In the genomic region with DNA sequence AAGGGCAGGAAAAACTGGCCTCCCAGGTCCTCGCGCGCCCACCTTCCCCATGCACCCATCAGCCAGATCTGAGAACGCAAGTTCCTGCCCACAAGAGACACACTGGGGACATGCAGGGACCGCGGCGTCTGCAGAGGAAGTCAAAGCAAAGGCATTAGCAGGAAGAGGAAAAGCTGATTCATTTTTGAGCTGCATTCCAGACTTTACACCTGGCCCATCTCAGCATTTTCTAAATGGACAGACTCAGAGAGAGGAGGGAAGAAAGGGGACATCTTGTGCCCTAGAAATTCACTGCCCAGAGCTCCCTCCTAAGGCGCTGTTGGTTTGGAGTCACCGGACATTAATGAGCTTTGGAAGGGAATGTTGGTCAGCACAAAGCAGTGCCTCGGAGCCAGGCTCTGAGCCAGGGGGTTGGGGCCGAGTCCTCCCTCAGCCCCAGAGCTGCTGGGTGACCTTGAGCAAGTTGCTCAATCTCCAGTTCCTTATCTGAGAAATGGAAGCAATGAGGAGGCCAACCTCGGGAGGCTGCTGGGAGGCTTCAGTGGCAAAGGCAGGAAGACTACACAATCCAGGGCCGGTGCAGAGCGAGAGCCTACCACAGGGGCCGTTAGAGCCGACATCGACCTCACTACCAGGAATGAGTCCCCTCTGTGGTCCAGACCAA, we compare ENCODE assay signal across 25 cellular contexts.
A peak's percentile ranks its signal among the peaks of the same experiment; 100 is the strongest.
DNase-seq lines count a peak whose midpoint lies in the region; ATAC-seq, FAIRE-seq and TF ChIP-seq lines count a peak whose summit lies in the region.
"Had no signal": no experiment of that assay in that cellular context is flagged by ENCODE, and none has a peak within 500 bp of the region (broad histone marks: within the 10 kb centered on the region; RNA-seq: fewer than 3 reads in every experiment).

No MANE protein-coding gene starts in this region.

- no peaks in the 10 kb centered on the region for H3K27me3 ChIP-seq in pancreas
- H3K27me3 ChIP-seq in mesendoderm (ENCODE audit: insufficient read depth, low read length, poor library complexity): no peaks in the 10 kb centered on the region
- H3K27me3 ChIP-seq: foreskin keratinocyte, vagina had no signal

- no peak overlapping the region for H2AK5ac ChIP-seq in mesendoderm (ENCODE audit: low read length)

- no peak overlapping the region for H2BK120ac ChIP-seq in mesendoderm (ENCODE audit: low read depth, low read length)

- DNase-seq in SIG-M5 treated with dmso at 0.1 percent for 504 hours (lab: John Stamatoyannopoulos, UW; ENCODE audit: unreplicated experiment) (peak; percentile 17), SIG-M5 (lab: John Stamatoyannopoulos, UW) (no peak), UCSD-AML1 (lab: John Stamatoyannopoulos, UW; ENCODE audit: unreplicated experiment) (peak; percentile 47), left ventricle myocardium superior (peak; percentile 73), pancreas (peak; percentile 67 to 85 (median 78)), erythroblast (lab: John Stamatoyannopoulos, UW) (no peak), mesendoderm (no peak), HCEC 1CT (no peak)
- DNase-seq: activated CD8-positive, alpha-beta T cell treated with anti-CD3 and anti-CD28 coated beads, Interleukin-2, amount 10 ng/mL, durations not matched to agents 7 days and 5 days; activated T-cell treated with anti-CD3 and anti-CD28 coated beads, Interleukin-2, amount 50 U/mL, for 4 hours; hypothalamus; KG1; midbrain; NCI-H1105; NCI-H524 treated with DMSO at 0.1 percent for 48 hours; nephron progenitor cell; psoas muscle; stimulated activated CD4-positive, alpha-beta T cell treated with anti-CD3 and anti-CD28 coated beads, Interleukin-4, amount 100 ng/mL, for 4 hours had no signal

- no peak overlapping the region for H3K56ac ChIP-seq in mesendoderm (ENCODE audit: low read length)

- no peak overlapping the region for H3K4ac ChIP-seq in mesendoderm (ENCODE audit: low read depth, low read length)

- no peak for TF ChIP-seq CTCF in pancreas (IDR thresholded peaks at IDR 0.05)

- H4K5ac ChIP-seq in mesendoderm (ENCODE audit: low read length): no peak overlapping the region

- no peak overlapping the region for H3K4me2 ChIP-seq in mesendoderm (ENCODE audit: low read length)
- H3K4me2 ChIP-seq: smooth muscle cell had no signal

- H3K36me3 ChIP-seq in pancreas (no peaks in the 10 kb centered on the region), mesendoderm (ENCODE audit: control insufficient read depth, insufficient read depth, low read length) (no peaks in the 10 kb centered on the region)
- H3K36me3 ChIP-seq: vagina had no signal

- 50 to 56% methylated on average over 17 of the region's 17 CpGs for WGBS in pancreas, 2 donors
- WGBS in mesendoderm (ENCODE audit: extremely low coverage, insufficient coverage, low lambda C conversion rate): no CpG with 5 or more reads among the region's 17 CpGs

- H3K9ac ChIP-seq in mesendoderm (ENCODE audit: low read length): no peak overlapping the region

- intact Hi-C loops in left ventricle myocardium superior (cut with micrococcal nuclease) (no loop called here), pancreas (cut with DNase I) (no loop called here)

- no peak overlapping the region for H3K23ac ChIP-seq in mesendoderm (ENCODE audit: low read length)

- no peak overlapping the region for H3K18ac ChIP-seq in mesendoderm (ENCODE audit: low read length)

- TF ChIP-seq POLR2A in erythroblast (IDR thresholded peaks at IDR 0.05; ENCODE audit: low read length): no peak

- H3K4me3 ChIP-seq in pancreas: no peak overlapping the region
- no peak overlapping the region for H3K4me3 ChIP-seq in mesendoderm (ENCODE audit: low read length)
- H3K4me3 ChIP-seq: psoas muscle, smooth muscle cell, vagina had no signal

- no peaks in the 10 kb centered on the region for H3K79me2 ChIP-seq in mesendoderm (ENCODE audit: control insufficient read depth, insufficient read depth, low read length)

- H2BK5ac ChIP-seq in mesendoderm (ENCODE audit: low read length): no peak overlapping the region

- no peak overlapping the region for H4K8ac ChIP-seq in mesendoderm (ENCODE audit: low read depth, low read length)

- peak; percentile 84 for ATAC-seq in left ventricle myocardium superior
- ATAC-seq in pancreas: peak; percentile 61 to 85 (median 76)
- ATAC-seq: activated CD8-positive, alpha-beta T cell treated with anti-CD3 and anti-CD28 coated beads, Interleukin-2, amount 10 ng/mL, durations not matched to agents 7 days and 5 days; activated naive CD4-positive, alpha-beta T cell treated with anti-CD3 and anti-CD28 coated beads, Interleukin-2, amount 50 U/mL, for 72 hours; activated T-cell treated with anti-CD3 and anti-CD28 coated beads, Interleukin-2, amount 50 U/mL, for 4 hours; foreskin keratinocyte; psoas muscle had no signal

- H3K9me3 ChIP-seq in pancreas: no peaks in the 10 kb centered on the region
- H3K9me3 ChIP-seq: psoas muscle, vagina had no signal

- H3K79me1 ChIP-seq in mesendoderm (ENCODE audit: low read length): no peaks in the 10 kb centered on the region

- no peak overlapping the region for H2BK15ac ChIP-seq in mesendoderm (replicated peaks; ENCODE audit: low read depth)

- H3K27ac ChIP-seq in pancreas: no peak overlapping the region
- no peak overlapping the region for H3K27ac ChIP-seq in mesendoderm (ENCODE audit: low read depth, low read length)
- H3K27ac ChIP-seq: foreskin keratinocyte, psoas muscle, vagina had no signal

- H3K4me1 ChIP-seq in pancreas (peaks cover 6 to 24% (median 14%) of the 10 kb centered on the region in 3 donors), mesendoderm (ENCODE audit: control insufficient read depth, low read depth, low read length) (no peaks in the 10 kb centered on the region)
- H3K4me1 ChIP-seq: psoas muscle, vagina had no signal

- FAIRE-seq in pancreas (lab: Jason Lieb, UNC): no peak
- FAIRE-seq: A204.1, D721Med, G401.6 had no signal

Comparison
In these comparisons a context has a peak if more than half of its experiments do, and no peak if none do; other contexts are left out.
1. DNase-seq: peak in SIG-M5 treated with dmso at 0.1 percent for 504 hours (single experiment), UCSD-AML1 (single experiment), left ventricle myocardium superior (single experiment) and pancreas (6 of 6); none in SIG-M5 (single experiment), erythroblast (0 of 2), mesendoderm (single experiment) and HCEC 1CT (single experiment).